In the genomic region with DNA sequence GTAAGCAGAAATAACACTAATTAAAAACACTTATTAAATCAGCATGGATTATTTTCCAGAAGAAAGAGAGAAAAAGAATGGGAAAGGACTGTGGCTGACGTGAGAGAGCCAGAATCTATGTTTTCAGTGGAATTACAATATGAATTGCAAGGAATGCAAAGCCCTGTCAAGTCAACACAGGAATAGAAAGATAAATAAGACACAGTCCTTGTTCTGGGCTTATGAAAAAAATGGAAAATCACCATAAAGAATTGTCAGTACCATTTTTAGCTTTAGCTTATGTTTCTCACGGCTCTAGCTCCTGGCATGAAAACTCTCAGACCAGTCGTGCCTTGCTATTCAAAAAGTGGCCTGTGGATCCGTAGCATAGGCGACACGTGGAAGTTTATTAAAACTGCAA, we compare ENCODE assay signal across 18 cellular contexts.
A peak's percentile ranks its signal among the peaks of the same experiment; 100 is the strongest.
DNase-seq lines count a peak whose midpoint lies in the region; TF ChIP-seq lines count a peak whose summit lies in the region.
"Had no signal": no experiment of that assay in that cellular context is flagged by ENCODE, and none has a peak within 500 bp of the region (broad histone marks: within the 10 kb centered on the region; RNA-seq: fewer than 3 reads in every experiment).

No MANE protein-coding gene starts in this region.

- no peaks in the 10 kb centered on the region for H3K9me3 Mint-ChIP-seq in activated CD4-positive, alpha-beta T cell treated with anti-CD3 and anti-CD28 coated beads, Interleukin-2, amount 10 ng/mL, durations not matched to agents 24 days and 14 days
- H3K9me3 Mint-ChIP-seq in brain: peaks cover 0 to 5% (median 0%) of the 10 kb centered on the region in 5 experiments
- H3K9me3 Mint-ChIP-seq: CD8-positive, alpha-beta T cell had no signal

- no peak overlapping the region for H3K4me2 ChIP-seq in smooth muscle cell
- H3K4me2 ChIP-seq: BLaER1 had no signal

- no peaks in the 10 kb centered on the region for H3K36me3 ChIP-seq in smooth muscle cell (ENCODE audit: low read depth)
- H3K36me3 ChIP-seq: BLaER1 had no signal

- TF ChIP-seq CTCF in brain (conservative IDR thresholded peaks at IDR 0.05) (no peak), smooth muscle cell (IDR thresholded peaks at IDR 0.05; ENCODE audit: borderline replicate concordance, insufficient read depth, poor library complexity, severe bottlenecking) (no peak)

- H3K4me1 ChIP-seq in smooth muscle cell (ENCODE audit: low read depth): no peaks in the 10 kb centered on the region
- H3K4me1 ChIP-seq: Caco-2 had no signal

- H3K27ac Mint-ChIP-seq in activated CD4-positive, alpha-beta T cell treated with anti-CD3 and anti-CD28 coated beads, Interleukin-2, amount 10 ng/mL, durations not matched to agents 24 days and 14 days: no peak overlapping the region
- peak overlapping the region in 3 of 5 experiments; percentile 10 to 61 (median 52) for H3K27ac Mint-ChIP-seq in brain
- H3K27ac Mint-ChIP-seq: B cell; CD4-positive, CD25-positive, alpha-beta regulatory T cell; CD8-positive, alpha-beta T cell had no signal

- H3K9me3 ChIP-seq in smooth muscle cell (replicated peaks; ENCODE audit: low read depth): no peaks in the 10 kb centered on the region
- H3K9me3 ChIP-seq: Caco-2 had no signal

- H3K36me3 Mint-ChIP-seq in activated CD4-positive, alpha-beta T cell treated with anti-CD3 and anti-CD28 coated beads, Interleukin-2, amount 10 ng/mL, durations not matched to agents 24 days and 14 days (ENCODE audit: low read depth): no peaks in the 10 kb centered on the region
- no peaks in the 10 kb centered on the region for H3K36me3 Mint-ChIP-seq in brain
- H3K36me3 Mint-ChIP-seq: CD4-positive, CD25-positive, alpha-beta regulatory T cell; CD8-positive, alpha-beta T cell had no signal

- H3K79me2 ChIP-seq in smooth muscle cell (ENCODE audit: low read depth): no peaks in the 10 kb centered on the region

- 80% methylated on average over 6 of the region's 6 CpGs for WGBS in smooth muscle cell (ENCODE audit: low lambda C conversion rate)

- no peak overlapping the region for H3K4me3 ChIP-seq in smooth muscle cell
- H3K4me3 ChIP-seq: BLaER1, GM12878, GM23248 had no signal

- no peak overlapping the region for H3K4me3 Mint-ChIP-seq in activated CD4-positive, alpha-beta T cell treated with anti-CD3 and anti-CD28 coated beads, Interleukin-2, amount 10 ng/mL, durations not matched to agents 24 days and 14 days
- H3K4me3 Mint-ChIP-seq in brain: peak overlapping the region in 1 of 5 experiments; percentile 29
- H3K4me3 Mint-ChIP-seq: B cell; CD4-positive, CD25-positive, alpha-beta regulatory T cell; CD8-positive, alpha-beta T cell had no signal

- H3K4me1 Mint-ChIP-seq in activated CD4-positive, alpha-beta T cell treated with anti-CD3 and anti-CD28 coated beads, Interleukin-2, amount 10 ng/mL, durations not matched to agents 24 days and 14 days: no peaks in the 10 kb centered on the region
- H3K4me1 Mint-ChIP-seq in brain: peaks cover 40% of the 10 kb centered on the region
- H3K4me1 Mint-ChIP-seq: B cell; CD4-positive, CD25-positive, alpha-beta regulatory T cell had no signal

- no peaks in the 10 kb centered on the region for H3F3A ChIP-seq in smooth muscle cell (ENCODE audit: low read depth)

- H3K27me3 Mint-ChIP-seq in activated CD4-positive, alpha-beta T cell treated with anti-CD3 and anti-CD28 coated beads, Interleukin-2, amount 10 ng/mL, durations not matched to agents 24 days and 14 days: no peaks in the 10 kb centered on the region
- H3K27me3 Mint-ChIP-seq in brain: no peaks in the 10 kb centered on the region
- H3K27me3 Mint-ChIP-seq: B cell; CD4-positive, CD25-positive, alpha-beta regulatory T cell had no signal

- H3K9ac ChIP-seq in smooth muscle cell (ENCODE audit: low read depth): no peak overlapping the region
- H3K9ac ChIP-seq: BLaER1, GM23248 had no signal

- H3K27me3 ChIP-seq in smooth muscle cell (ENCODE audit: low read depth): no peaks in the 10 kb centered on the region
- H3K27me3 ChIP-seq: BLaER1 had no signal

- H2AFZ ChIP-seq in smooth muscle cell (ENCODE audit: low read depth): peak overlapping the region; percentile 48
- H2AFZ ChIP-seq: GM23248 had no signal

- no peaks in the 10 kb centered on the region for H4K20me1 ChIP-seq in smooth muscle cell (ENCODE audit: low read depth)
- H4K20me1 ChIP-seq: BLaER1 had no signal

- intact Hi-C loops in activated CD4-positive, alpha-beta T cell treated with anti-CD3 and anti-CD28 coated beads, Interleukin-2, amount 10 ng/mL, durations not matched to agents 24 days and 14 days (cut with micrococcal nuclease): no loop called here

- no peak overlapping the region for H3K27ac ChIP-seq in smooth muscle cell (ENCODE audit: low read depth)
- H3K27ac ChIP-seq: 22Rv1, BLaER1, C4-2B, GM23248 had no signal

- DNase-seq in activated CD4-positive, alpha-beta T cell treated with anti-CD3 and anti-CD28 coated beads, Interleukin-2, amount 10 ng/mL, durations not matched to agents 24 days and 14 days: peak; percentile 16
- DNase-seq in activated CD4-positive, alpha-beta T cell treated with anti-CD3 and anti-CD28 coated beads for 4 hours: no peak
- DNase-seq in smooth muscle cell (lab: John Stamatoyannopoulos, UW; ENCODE audit: unreplicated experiment) (no peak), DMS 273 treated with DMSO at 0.1 percent for 48 hours (lab: John Stamatoyannopoulos, UW) (no peak)
- no peak for DNase-seq in stimulated activated CD4-positive, alpha-beta T cell treated with anti-CD3 and anti-CD28 coated beads, Interleukin-4, amount 100 ng/mL, for 24 hours
- DNase-seq: Caco-2; CD4-positive, CD25-positive, alpha-beta regulatory T cell; CD8-positive, alpha-beta T cell; DMS79; EL; GDM1; GM23248 had no signal
